Comparison of ENCODE assay signal across 16 cellular contexts in the genomic region with DNA sequence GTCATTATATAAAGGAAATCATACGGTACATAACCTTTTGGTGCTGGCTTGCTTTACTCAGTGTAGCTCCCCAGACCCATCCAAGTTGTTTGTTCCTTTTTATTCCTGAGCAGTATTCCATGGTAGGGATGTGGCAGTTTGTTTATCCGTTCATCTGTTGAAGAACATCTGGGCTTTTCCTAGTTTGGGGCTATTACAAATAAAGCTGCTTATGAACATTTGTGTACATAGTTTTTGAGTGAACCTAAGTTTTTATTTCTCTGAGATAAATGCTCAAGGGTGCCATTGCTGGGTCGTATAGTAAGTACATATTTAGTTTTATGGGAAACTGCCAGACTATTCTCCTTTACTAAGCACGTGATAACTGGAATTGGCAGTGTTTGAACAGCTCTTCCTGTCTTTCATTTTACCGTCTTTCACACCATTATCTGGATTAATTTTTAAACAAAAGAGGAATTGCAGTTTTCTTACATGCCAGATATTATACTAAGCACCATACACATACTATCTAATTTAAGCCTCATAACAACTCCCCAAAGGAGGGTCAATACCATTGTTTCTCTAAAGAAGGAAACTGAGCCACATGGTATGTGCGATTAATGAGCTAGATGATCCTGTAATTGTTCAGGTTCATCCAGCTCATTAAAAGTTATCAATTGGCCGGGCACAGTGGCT.
DNase-seq lines count a peak whose midpoint lies in the region; ATAC-seq and TF ChIP-seq lines count a peak whose summit lies in the region.
"Had no signal": no experiment of that assay in that cellular context is flagged by ENCODE, and none has a peak within 500 bp of the region (broad histone marks: within the 10 kb centered on the region; RNA-seq: fewer than 3 reads in every experiment).

No MANE protein-coding gene starts in this region.

- H3K4me1 Mint-ChIP-seq in HFFc6 (ENCODE audit: low read depth) (peaks cover 37% of the 10 kb centered on the region), progenitor cell of endocrine pancreas (ENCODE audit: low read depth) (peaks cover 4% of the 10 kb centered on the region)
- H3K4me1 Mint-ChIP-seq: CD14-positive monocyte had no signal

- H4K20me1 ChIP-seq in PC-3 (ENCODE audit: low read length) = no peaks in the 10 kb centered on the region

- intact Hi-C loops in PC-3 (cut with micrococcal nuclease) = no loop called here

- BruUV-seq in PC-3 (replicated peaks; lab: Mats Ljungman, UMichigan) = no TSS peak

- H3K36me3 ChIP-seq in PC-3 (ENCODE audit: low read depth, low read length) = no peaks in the 10 kb centered on the region

- H3K27ac ChIP-seq in PC-3 (ENCODE audit: low read length) = no peak overlapping the region
- H3K27ac ChIP-seq: 22Rv1 had no signal

- H3K9me3 Mint-ChIP-seq in HFFc6 (peaks cover 11% of the 10 kb centered on the region), progenitor cell of endocrine pancreas (ENCODE audit: low read depth) (peaks cover 30% of the 10 kb centered on the region)
- H3K9me3 Mint-ChIP-seq: CD8-positive, alpha-beta T cell had no signal

- peak overlapping the region; percentile 16; the same call in 1 of the 2 replicates for H3K27ac Mint-ChIP-seq in HFFc6
- H3K27ac Mint-ChIP-seq in progenitor cell of endocrine pancreas = peak overlapping the region; percentile 53
- H3K27ac Mint-ChIP-seq: CD14-positive monocyte; CD8-positive, alpha-beta T cell; GM23338 had no signal

- peaks cover 24% of the 10 kb centered on the region; the same call in 1 of the 2 replicates for H3K36me3 Mint-ChIP-seq in HFFc6 (ENCODE audit: low read depth)
- peaks cover 28% of the 10 kb centered on the region for H3K36me3 Mint-ChIP-seq in progenitor cell of endocrine pancreas (ENCODE audit: insufficient read depth)
- H3K36me3 Mint-ChIP-seq: CD14-positive monocyte; CD8-positive, alpha-beta T cell had no signal

- ATAC-seq in PC-3 (no peak), GM18517 (IDR thresholded peaks at IDR 0.05; ENCODE audit: unreplicated experiment) (no peak)
- ATAC-seq: CD8-positive, alpha-beta T cell had no signal

- no peaks in the 10 kb centered on the region for H3K4me1 ChIP-seq in PC-3 (ENCODE audit: insufficient read depth, low read length)

- no peak for TF ChIP-seq CTCF in HFFc6 (IDR thresholded peaks at IDR 0.05)
- no peak for TF ChIP-seq CTCF in progenitor cell of endocrine pancreas (IDR thresholded peaks at IDR 0.05; ENCODE audit: unreplicated experiment)
- no peak for TF ChIP-seq CTCF in PC-3 (conservative IDR thresholded peaks at IDR 0.05; ENCODE audit: low read depth, low read length)

- H3K79me2 ChIP-seq in PC-3 (ENCODE audit: low read length) = no peaks in the 10 kb centered on the region

- POLR2A ChIA-PET in PC-3 (lab: Charles Lee; ENCODE audit: unreplicated experiment) = no interaction called here

- no peak overlapping the region for H3K9ac ChIP-seq in PC-3 (ENCODE audit: low read length)

- H3K9me2 ChIP-seq in PC-3 (replicated peaks; ENCODE audit: low read length) = no peaks in the 10 kb centered on the region

- H3F3A ChIP-seq in PC-3 (ENCODE audit: low read length, unreplicated experiment) = no peaks in the 10 kb centered on the region

- DNase-seq in HFFc6 (no peak), dermis microvascular lymphatic vessel endothelial cell (ENCODE audit: low read depth in 2 of 2) (peak; percentile 17 to 88), glomerular endothelial cell (ENCODE audit: extremely low read depth, low read depth, low spot score) (peak; percentile 45), progenitor cell of endocrine pancreas (ENCODE audit: low spot score, unreplicated experiment) (no peak), NCI-H2171 treated with DMSO at 0.1 percent for 48 hours (lab: John Stamatoyannopoulos, UW) (no peak), PC-3 (no peak)
- DNase-seq: CD8-positive, alpha-beta T cell; COR-L47; DMS153; DMS79 treated with DMSO at 0.1 percent for 48 hours; EL; H7 had no signal

- H3K4me3 ChIP-seq in PC-3 (ENCODE audit: low read length) = no peak overlapping the region
- H3K4me3 ChIP-seq: GM23338 had no signal

- H3K4me2 ChIP-seq in PC-3 (ENCODE audit: low read length) = no peak overlapping the region

- no peak overlapping the region for H3K4me3 Mint-ChIP-seq in HFFc6
- H3K4me3 Mint-ChIP-seq in progenitor cell of endocrine pancreas (ENCODE audit: low read depth) = no peak overlapping the region
- H3K4me3 Mint-ChIP-seq: CD14-positive monocyte; CD8-positive, alpha-beta T cell; GM23338 had no signal

- H3K27me3 Mint-ChIP-seq in HFFc6 (ENCODE audit: insufficient read depth) = no peaks in the 10 kb centered on the region; the same call in 1 of the 2 replicates
- no peaks in the 10 kb centered on the region for H3K27me3 Mint-ChIP-seq in progenitor cell of endocrine pancreas

- H3K27me3 ChIP-seq in PC-3 (ENCODE audit: low read length) = no peaks in the 10 kb centered on the region

- no peak overlapping the region for H2AFZ ChIP-seq in PC-3 (ENCODE audit: low read length)
- H2AFZ ChIP-seq: GM23338 had no signal

- H3K9me3 ChIP-seq in PC-3 (ENCODE audit: low read length) = no peaks in the 10 kb centered on the region; the same call in 1 of the 2 replicates

- CTCF ChIA-PET in PC-3 (lab: Charles Lee) = no interaction called here

Comparison
In these comparisons a context has a peak if more than half of its experiments do, and no peak if none do; other contexts are left out.
1. DNase-seq: peak in dermis microvascular lymphatic vessel endothelial cell (2 of 2) and glomerular endothelial cell (single experiment); none in HFFc6 (single experiment), progenitor cell of endocrine pancreas (single experiment), NCI-H2171 treated with DMSO at 0.1 percent for 48 hours (single experiment) and PC-3 (single experiment).